8 cellular contexts compared by ENCODE assay signal in genomic region chr12:10331642-10332239, GRCh38. TPM values are rescaled to one million over a fixed set of nuclear protein-coding genes. Genes with fewer than 3 reads are reported as not detected.
DNase-seq lines count a peak whose midpoint lies in the region; ATAC-seq and TF ChIP-seq lines count a peak whose summit lies in the region.

No MANE protein-coding gene starts in this region.

- no peaks in the 10 kb centered on the region for H4K20me1 ChIP-seq in DOHH2 (ENCODE audit: control insufficient read depth, insufficient read depth, low read depth, low read length)

- H3F3A ChIP-seq in DOHH2 (ENCODE audit: control insufficient read depth, insufficient read depth), result no peaks in the 10 kb centered on the region

- H3K27ac Mint-ChIP-seq in natural killer cell treated with Interleukin-12 subunit alpha and Interleukin-12 subunit beta and Interleukin-15 and Interleukin-18, amount 100 ng/mL, for 72 hours, result peak overlapping the region; percentile 27 to 87

- H3K4me1 ChIP-seq in DOHH2 (ENCODE audit: control insufficient read depth, low read length), result no peaks in the 10 kb centered on the region

- H3K9me3 ChIP-seq in DOHH2 (ENCODE audit: control insufficient read depth, insufficient read depth, low read length), result peaks cover 9% of the 10 kb centered on the region

- H3K4me3 Mint-ChIP-seq in natural killer cell treated with Interleukin-12 subunit alpha and Interleukin-12 subunit beta and Interleukin-15 and Interleukin-18, amount 100 ng/mL, for 72 hours, result no peak overlapping the region

- ATAC-seq in esophagus mucosa, result peak; percentile 78
- ATAC-seq in natural killer cell treated with Interleukin-12 subunit alpha and Interleukin-12 subunit beta and Interleukin-15 and Interleukin-18, amount 100 ng/mL, for 72 hours, result no peak

- peaks cover 24% of the 10 kb centered on the region for H3K36me3 Mint-ChIP-seq in natural killer cell treated with Interleukin-12 subunit alpha and Interleukin-12 subunit beta and Interleukin-15 and Interleukin-18, amount 100 ng/mL, for 72 hours

- no peak overlapping the region for H3K27ac ChIP-seq in DOHH2 (ENCODE audit: low read depth, low read length)

- no peaks in the 10 kb centered on the region for H3K9me2 ChIP-seq in DOHH2 (replicated peaks; ENCODE audit: control insufficient read depth, low read length)

- H3K36me3 ChIP-seq in DOHH2 (ENCODE audit: control insufficient read depth, low read length), result no peaks in the 10 kb centered on the region

- H3K27me3 Mint-ChIP-seq in natural killer cell treated with Interleukin-12 subunit alpha and Interleukin-12 subunit beta and Interleukin-15 and Interleukin-18, amount 100 ng/mL, for 72 hours, result no peaks in the 10 kb centered on the region

- peaks cover 3% of the 10 kb centered on the region for H3K9me3 Mint-ChIP-seq in natural killer cell treated with Interleukin-12 subunit alpha and Interleukin-12 subunit beta and Interleukin-15 and Interleukin-18, amount 100 ng/mL, for 72 hours

- peaks cover 45 to 64% of the 10 kb centered on the region in 2 donors for H3K4me1 Mint-ChIP-seq in natural killer cell treated with Interleukin-12 subunit alpha and Interleukin-12 subunit beta and Interleukin-15 and Interleukin-18, amount 100 ng/mL, for 72 hours (ENCODE audit: low read depth in 2 of 2)

- H3K4me3 ChIP-seq in DOHH2 (ENCODE audit: low read length), result no peak overlapping the region

- TF ChIP-seq CTCF in DOHH2 (IDR thresholded peaks at IDR 0.05; ENCODE audit: low read depth, low read length, poor library complexity, severe bottlenecking), result peak; percentile 48

- DNase-seq in LHCN-M2 (ENCODE audit: low read depth) (peak; percentile 56), SHP77 treated with DMSO at 0.1 percent for 48 hours (lab: John Stamatoyannopoulos, UW) (peak; percentile 20), activated gamma-delta T cell (lab: John Stamatoyannopoulos, UW) (no peak), NCI-H187 treated with DMSO at 0.1 percent for 48 hours (lab: John Stamatoyannopoulos, UW) (no peak)
- no peak for DNase-seq in natural killer cell treated with Interleukin-12 subunit alpha and Interleukin-12 subunit beta and Interleukin-15 and Interleukin-18, amount 100 ng/mL, for 72 hours (ENCODE audit: low spot score)
- DNase-seq in stimulated activated CD4-positive, alpha-beta T cell treated with anti-CD3 and anti-CD28 coated beads, Interleukin-1b, Interleukin-23, amount 100 ng/mL, for 48 hours, result no peak

- H3K79me2 ChIP-seq in DOHH2 (ENCODE audit: control insufficient read depth, low read length), result no peaks in the 10 kb centered on the region

- no peaks in the 10 kb centered on the region for H3K27me3 ChIP-seq in DOHH2 (ENCODE audit: control insufficient read depth, low read length)

- H3K4me2 ChIP-seq in DOHH2 (ENCODE audit: low read length), result no peak overlapping the region

RNA-seq across cellular contexts. Expression of gene KLRD1, which starts 24.1 kb away (rescaled TPM):
- total RNA-seq in LHCN-M2 (2014; rRNA removed) (not detected in 2 replicates), esophagus mucosa (not detected)
- not detected for polyA plus RNA-seq in LHCN-M2 (2012)
- 100 to 1,000 TPM in 1 of 2 donors, 10 to 100 TPM in 1; 58.2 to 197 TPM for total RNA-seq in natural killer cell treated with Interleukin-12 subunit alpha and Interleukin-12 subunit beta and Interleukin-15 and Interleukin-18, amount 100 ng/mL, for 72 hours

RNA-seq across cellular contexts. Expression of gene KLRK1, which starts 58.1 kb away (rescaled TPM):
- 0.26 and 0.40 TPM in 2 replicates for total RNA-seq in LHCN-M2 (2014; rRNA removed)
- 0.05 TPM for polyA plus RNA-seq in LHCN-M2 (2012)
- not detected for total RNA-seq in esophagus mucosa
- 100 to 1,000 TPM in 1 of 2 donors, 10 to 100 TPM in 1; 80.4 to 126 TPM for total RNA-seq in natural killer cell treated with Interleukin-12 subunit alpha and Interleukin-12 subunit beta and Interleukin-15 and Interleukin-18, amount 100 ng/mL, for 72 hours

Comparison
In these comparisons a context has a peak if more than half of its experiments do, and no peak if none do; other contexts are left out.
1. DNase-seq: peak in LHCN-M2 (single experiment) and SHP77 treated with DMSO at 0.1 percent for 48 hours (single experiment); none in natural killer cell treated with Interleukin-12 subunit alpha and Interleukin-12 subunit beta and Interleukin-15 and Interleukin-18, amount 100 ng/mL, for 72 hours (single experiment), stimulated activated CD4-positive, alpha-beta T cell treated with anti-CD3 and anti-CD28 coated beads, Interleukin-1b, Interleukin-23, amount 100 ng/mL, for 48 hours (single experiment), activated gamma-delta T cell (single experiment) and NCI-H187 treated with DMSO at 0.1 percent for 48 hours (single experiment).
2. RNA of gene KLRD1, which starts 24.1 kb away (total RNA-seq): 58.2 to 197 TPM in natural killer cell treated with Interleukin-12 subunit alpha and Interleukin-12 subunit beta and Interleukin-15 and Interleukin-18, amount 100 ng/mL, for 72 hours; not detected in LHCN-M2 and not detected in esophagus mucosa (single experiment); every median in the first group is over 10 times any median in the second.
3. RNA of gene KLRK1, which starts 58.1 kb away (total RNA-seq): 80.4 to 126 TPM in natural killer cell treated with Interleukin-12 subunit alpha and Interleukin-12 subunit beta and Interleukin-15 and Interleukin-18, amount 100 ng/mL, for 72 hours; 0.26 to 0.40 TPM in LHCN-M2 and not detected in esophagus mucosa (single experiment); every median in the first group is over 10 times any median in the second.